ENCODE assay signal across 8 cellular contexts in genomic region chr1:31644560-31645273, GRCh38. TPM values are rescaled to one million over a fixed set of nuclear protein-coding genes. Genes with fewer than 3 reads are reported as not detected.
A peak's percentile ranks its signal among the peaks of the same experiment; 100 is the strongest.
DNase-seq lines count a peak whose midpoint lies in the region; ATAC-seq and TF ChIP-seq lines count a peak whose summit lies in the region.

PEF1 (minus strand) TSS chr1:31644876; CDS start chr1:31644864, 12 bp downstream.

- H2AFZ ChIP-seq in OCI-LY1 (ENCODE audit: low read length), result no peak within 1 kb of the TSS

- peak; percentile 96 for ATAC-seq in GM21423 (IDR thresholded peaks at IDR 0.05; ENCODE audit: unreplicated experiment)

- H3K9me2 ChIP-seq in OCI-LY1 (ENCODE audit: low read depth, low read length), result no peaks in the 10 kb centered on the region

- H3F3A ChIP-seq in OCI-LY1 (ENCODE audit: insufficient read depth, low read length), result no peaks in the 10 kb centered on the region

- H3K4me2 ChIP-seq in OCI-LY1 (ENCODE audit: low read length), result peak within 1 kb of the TSS; percentile 85

- peak within 1 kb of the TSS; percentile 95 for H3K9ac ChIP-seq in HUES64 (ENCODE audit: low read depth, low read length)
- H3K9ac ChIP-seq in OCI-LY1 (ENCODE audit: low read length), result peak within 1 kb of the TSS; percentile 90

- H3K4me1 ChIP-seq in HUES64 (ENCODE audit: insufficient read depth, low read length) (peaks cover 22% of the 10 kb centered on the region; the same call in 1 of the 2 replicates), OCI-LY1 (ENCODE audit: insufficient read depth, low read length, severe bottlenecking) (peaks cover 28% of the 10 kb centered on the region)

- DNase-seq in Caki2 (ENCODE audit: low read depth) (peak; percentile 98), mesenteric fat pad (ENCODE audit: low spot score) (peak; percentile 100)
- DNase-seq in activated CD8-positive, alpha-beta memory T cell treated with anti-CD3 and anti-CD28 coated beads, Interleukin-2, amount 50 U/mL, for 4 hours, result peak; percentile 99
- peak; percentile 98 for DNase-seq in stimulated activated CD8-positive, alpha-beta memory T cell treated with anti-CD3 and anti-CD28 coated beads, Interleukin-15, amount 100 ng/mL, for 24 hours (ENCODE audit: low read depth)

- no peak for TF ChIP-seq CTCF in OCI-LY1 (IDR thresholded peaks at IDR 0.05; ENCODE audit: low read length)

- H3K27ac ChIP-seq in HUES64 (ENCODE audit: low read depth, low read length) (peak within 1 kb of the TSS; percentile 97), OCI-LY1 (ENCODE audit: low read depth, low read length, poor library complexity, severe bottlenecking) (peak within 1 kb of the TSS; percentile 31)

- H4K20me1 ChIP-seq in OCI-LY1 (ENCODE audit: insufficient read depth, low read length), result no peaks in the 10 kb centered on the region

- in situ Hi-C loops in Caki2 (cut with HindIII; ENCODE audit: low pct_unique_long_range_greater_than_20kb, low sequenced_read_pairs) (no loop called here), endometrial microvascular endothelial cells (cut with HindIII; ENCODE audit: inconsistent ontology term, low pct_unique_long_range_greater_than_20kb, low sequenced_read_pairs) (no loop called here)

- H3K4me3 ChIP-seq in HUES64 (ENCODE audit: low read length), result peak within 1 kb of the TSS; percentile 89
- H3K4me3 ChIP-seq in OCI-LY1 (ENCODE audit: low read depth, low read length, poor library complexity, severe bottlenecking), result peak within 1 kb of the TSS; percentile 88

- H3K9me3 ChIP-seq in HUES64 (ENCODE audit: insufficient read depth, low read depth, low read length) (no peaks in the 10 kb centered on the region), OCI-LY1 (ENCODE audit: low read length) (no peaks in the 10 kb centered on the region)

- under 1% methylated on average over 56 of the region's 56 CpGs for WGBS in HUES64

- H3K36me3 ChIP-seq in HUES64 (ENCODE audit: insufficient read depth, low read length) (no peaks in the 10 kb centered on the region), OCI-LY1 (ENCODE audit: insufficient read depth, low read length) (peaks cover 4% of the 10 kb centered on the region; the same call in 1 of the 2 replicates)

- no peaks in the 10 kb centered on the region for H3K27me3 ChIP-seq in HUES64 (ENCODE audit: insufficient read depth, low read length)
- no peaks in the 10 kb centered on the region for H3K27me3 ChIP-seq in OCI-LY1 (ENCODE audit: insufficient read depth, low read length)

- peaks cover 32% of the 10 kb centered on the region for H3K79me2 ChIP-seq in OCI-LY1 (ENCODE audit: insufficient read depth, low read length)

RNA-seq across cellular contexts. Expression of gene PEF1, which starts in this region (rescaled TPM):
- total RNA-seq in Caki2 (2014; rRNA removed; shearing (Covaris generic); ENCODE audit: low replicate concordance), result 82.7 and 110 TPM in 2 replicates
- polyA plus RNA-seq in HUES64 (2013, experiment 1 of 2), result 41.1 TPM
- 39.9 TPM for polyA plus RNA-seq in HUES64 (2013, experiment 2 of 2)
- total RNA-seq in endometrial microvascular endothelial cells (ENCODE audit: inconsistent ontology term) (126 TPM), mesenteric fat pad (47.9 TPM)

Comparison
In these comparisons a context has a peak if more than half of its experiments do, and no peak if none do; other contexts are left out.
1. Peak in every context shown above with its lines: DNase-seq, ATAC-seq, H3K4me3 ChIP-seq and H3K27ac ChIP-seq.